Comparison of ENCODE assay signal across 3 cellular contexts in genomic region chr5:61217251-61217650, GRCh38.
"Had no signal": no experiment of that assay in that cellular context is flagged by ENCODE, and none has a peak within 500 bp of the region (broad histone marks: within the 10 kb centered on the region; RNA-seq: fewer than 3 reads in every experiment).

No MANE protein-coding gene starts in this region.

- ATAC-seq: GM12878 had no signal

- H3K4me3 ChIP-seq: GM12878 had no signal

- DNase-seq: GDM1, GF-D8 had no signal
